In genomic region chr19:39384839-39385568, GRCh38 we compare ENCODE assay signal across 1 cellular context.
TF ChIP-seq lines count a peak whose summit lies in the region.

No MANE protein-coding gene starts in this region.

TF ChIP-seq in GM12878, 131 proteins besides CTCF, POLR2A, EP300 and RAD21:
- TF ChIP-seq ATF7 (IDR thresholded peaks at IDR 0.05; ENCODE audit: low read depth): no peak
- no peak for TF ChIP-seq YY1 (IDR thresholded peaks at IDR 0.05; ENCODE audit: low read depth, low read length)
- TF ChIP-seq PRDM15 (CRISPR knock-in tag; IDR thresholded peaks at IDR 0.05): no peak
- TF ChIP-seq MLLT1 (IDR thresholded peaks at IDR 0.05): no peak
- TF ChIP-seq REST (IDR thresholded peaks at IDR 0.05; ENCODE audit: low read depth, low read length): no peak
- no peak for TF ChIP-seq RAD51 (IDR thresholded peaks at IDR 0.05)
- no peak for TF ChIP-seq ZNF592 (IDR thresholded peaks at IDR 0.05)
- TF ChIP-seq ZNF622 (IDR thresholded peaks at IDR 0.05): no peak
- no peak for TF ChIP-seq IKZF1 (conservative IDR thresholded peaks at IDR 0.05)
- no peak for TF ChIP-seq NKRF (conservative IDR thresholded peaks at IDR 0.05)
- TF ChIP-seq E2F4 (IDR thresholded peaks at IDR 0.05; ENCODE audit: low read depth, low read length): no peak
- no peak for TF ChIP-seq POLR2AphosphoS2 (IDR thresholded peaks at IDR 0.05; ENCODE audit: low read depth, low read length)
- no peak for TF ChIP-seq ZBTB11 (CRISPR knock-in tag; IDR thresholded peaks at IDR 0.05)
- TF ChIP-seq CEBPB (IDR thresholded peaks at IDR 0.05; ENCODE audit: borderline replicate concordance in 1 of 2, low read depth in 2 of 2, low read length in 2 of 2): no peak
- TF ChIP-seq RELB (IDR thresholded peaks at IDR 0.05; ENCODE audit: low read depth): no peak
- TF ChIP-seq CREB1 (IDR thresholded peaks at IDR 0.05; ENCODE audit: low read depth): no peak
- no peak for TF ChIP-seq SUZ12 (IDR thresholded peaks at IDR 0.05; ENCODE audit: unreplicated experiment)
